ENCODE assay signal across 8 cellular contexts in the genomic region with DNA sequence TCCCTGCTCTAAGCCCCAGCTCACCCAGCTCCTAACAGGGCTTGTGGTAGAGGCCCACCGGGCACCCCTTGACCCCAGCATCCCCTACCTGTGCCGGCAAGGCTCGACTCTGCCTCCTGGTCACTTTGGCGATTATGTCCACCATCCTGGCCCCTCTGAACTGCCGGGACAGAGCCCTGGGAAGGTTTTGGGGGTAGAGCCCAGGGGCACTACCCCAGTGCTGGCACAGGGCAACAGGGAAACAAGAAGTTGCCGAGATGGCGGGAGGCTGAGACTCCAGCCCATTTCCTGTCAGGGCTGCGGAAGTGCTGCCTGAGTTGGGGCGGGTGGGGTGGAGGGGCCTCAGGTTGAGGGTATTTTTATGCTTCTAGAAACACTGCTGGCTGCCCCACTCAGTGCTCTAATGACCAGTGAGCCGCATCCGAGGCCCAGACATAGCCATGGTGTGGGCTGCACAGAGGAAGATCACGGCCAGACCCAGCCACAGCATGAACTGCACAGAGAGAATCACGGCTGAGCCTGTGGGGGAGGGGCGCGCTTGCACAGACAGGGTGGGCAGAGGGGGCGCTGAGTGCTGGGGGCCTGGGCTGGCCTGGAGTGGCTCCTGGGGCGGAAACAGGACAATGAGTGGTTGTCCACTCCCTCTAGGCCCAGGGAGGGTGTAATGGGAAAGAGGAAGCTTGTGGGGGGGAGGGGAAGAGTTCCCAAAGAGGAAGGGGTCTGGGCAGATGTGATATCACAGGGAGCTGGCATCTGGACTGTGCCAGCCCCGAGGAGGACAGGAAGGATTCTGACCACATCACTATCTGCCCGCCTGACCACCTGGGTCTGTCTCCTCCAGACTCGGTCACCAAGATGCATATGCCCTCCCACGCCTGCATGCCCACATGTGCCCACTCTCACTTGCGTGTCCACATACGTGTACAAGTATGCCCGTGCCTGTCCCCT. TPM values are rescaled to one million over a fixed set of nuclear protein-coding genes. Genes with fewer than 3 reads are reported as not detected.
DNase-seq lines count a peak whose midpoint lies in the region; ATAC-seq and TF ChIP-seq lines count a peak whose summit lies in the region.
"Had no signal": no experiment of that assay in that cellular context is flagged by ENCODE, and none has a peak within 500 bp of the region (broad histone marks: within the 10 kb centered on the region; RNA-seq: fewer than 3 reads in every experiment).

No MANE protein-coding gene starts in this region.

- CTCF ChIA-PET in activated CD4-positive, alpha-beta T cell treated with anti-CD3 and anti-CD28 coated beads, Interleukin-2, amount 10 ng/mL, durations not matched to agents 7 days and 5 days (lab: Charles Lee): interaction anchor here (1.2 to 1.8 kb wide), 6 partner anchors 10 to 261 kb away, joined by 3 to 7 read pairs (median 4); partner anchors contain the start of gene HEXIM1

- TF ChIP-seq EP300 in gastroesophageal sphincter (IDR thresholded peaks at IDR 0.05): no peak

- DNase-seq in HL-60 (ENCODE audit: low read depth in 1 of 2, low spot score in 1 of 2): peak; percentile 80 to 83
- peak; percentile 71 for DNase-seq in activated CD4-positive, alpha-beta T cell treated with anti-CD3 and anti-CD28 coated beads, Interleukin-2, amount 10 ng/mL, durations not matched to agents 7 days and 5 days
- DNase-seq in stimulated activated CD4-positive, alpha-beta T cell treated with anti-CD3 and anti-CD28 coated beads, Interleukin-1b, Interleukin-23, amount 100 ng/mL, for 48 hours: peak; percentile 59
- no peak for DNase-seq in dedifferentiated amniotic fluid mesenchymal stem cell (ENCODE audit: extremely low spot score)
- no peak for DNase-seq in NCI-H1436 (lab: John Stamatoyannopoulos, UW)
- no peak for DNase-seq in HuH-7 (ENCODE audit: low spot score)

- peak overlapping the region; percentile 98 for H3K27ac Mint-ChIP-seq in activated CD4-positive, alpha-beta T cell treated with anti-CD3 and anti-CD28 coated beads, Interleukin-2, amount 10 ng/mL, durations not matched to agents 7 days and 5 days

- no peaks in the 10 kb centered on the region for H3K9me3 ChIP-seq in gastroesophageal sphincter

- H3K27me3 Mint-ChIP-seq in activated CD4-positive, alpha-beta T cell treated with anti-CD3 and anti-CD28 coated beads, Interleukin-2, amount 10 ng/mL, durations not matched to agents 7 days and 5 days: no peaks in the 10 kb centered on the region

- POLR2A ChIA-PET in activated CD4-positive, alpha-beta T cell treated with anti-CD3 and anti-CD28 coated beads, Interleukin-2, amount 10 ng/mL, durations not matched to agents 7 days and 5 days (lab: Charles Lee): no interaction called here

- H3K36me3 Mint-ChIP-seq in activated CD4-positive, alpha-beta T cell treated with anti-CD3 and anti-CD28 coated beads, Interleukin-2, amount 10 ng/mL, durations not matched to agents 7 days and 5 days (ENCODE audit: low read depth): peaks cover 28% of the 10 kb centered on the region

- TF ChIP-seq POLR2A in gastroesophageal sphincter (IDR thresholded peaks at IDR 0.05): no peak

- H3K36me3 ChIP-seq in gastroesophageal sphincter: peaks cover 0 to 5% of the 10 kb centered on the region in 2 donors

- H3K4me3 ChIP-seq in HL-60 (replicated peaks; ENCODE audit: insufficient read depth, low read length) (peak overlapping the region; percentile 85), gastroesophageal sphincter (peak overlapping the region in 1 of 2 donors; percentile 43)
- H3K4me3 ChIP-seq: SK-N-MC had no signal

- ATAC-seq in gastroesophageal sphincter: peak; percentile 31

- peaks cover 0 to 27% (median 7%) of the 10 kb centered on the region in 3 donors for H3K4me1 ChIP-seq in gastroesophageal sphincter

- H3K27ac ChIP-seq in HL-60 (replicated peaks) (peak overlapping the region; percentile 94), gastroesophageal sphincter (peak overlapping the region in 3 of 4 donors; percentile 55 to 71 (median 65))
- H3K27ac ChIP-seq: SK-N-MC had no signal

- peaks cover 60% of the 10 kb centered on the region for H3K4me1 Mint-ChIP-seq in activated CD4-positive, alpha-beta T cell treated with anti-CD3 and anti-CD28 coated beads, Interleukin-2, amount 10 ng/mL, durations not matched to agents 7 days and 5 days

- TF ChIP-seq CTCF in HL-60 (IDR thresholded peaks at IDR 0.05; ENCODE audit: insufficient read depth, low read length) (no peak), gastroesophageal sphincter (IDR thresholded peaks at IDR 0.05) (no peak)

- WGBS in gastroesophageal sphincter (ENCODE audit: low coverage in 1 of 2), 2 donors: 92% methylated on average over 7 of the region's 24 CpGs; no CpG with 5 or more reads in 1 of the 2 donors

- no peaks in the 10 kb centered on the region for H3K9me3 Mint-ChIP-seq in activated CD4-positive, alpha-beta T cell treated with anti-CD3 and anti-CD28 coated beads, Interleukin-2, amount 10 ng/mL, durations not matched to agents 7 days and 5 days

- H3K27me3 ChIP-seq in HL-60 (ENCODE audit: insufficient read depth, poor library complexity, severe bottlenecking) (no peaks in the 10 kb centered on the region), gastroesophageal sphincter (peaks cover 10% of the 10 kb centered on the region)

- H3K4me3 Mint-ChIP-seq in activated CD4-positive, alpha-beta T cell treated with anti-CD3 and anti-CD28 coated beads, Interleukin-2, amount 10 ng/mL, durations not matched to agents 7 days and 5 days: peak overlapping the region; percentile 95

RNA-seq across cellular contexts. Expression of gene ARHGAP27, which starts 22.3 kb away (rescaled TPM):
- total RNA-seq in activated CD4-positive, alpha-beta T cell treated with anti-CD3 and anti-CD28 coated beads, Interleukin-2, amount 10 ng/mL, durations not matched to agents 7 days and 5 days: 10 to 100 TPM; 85.3 to 93.5 TPM
- 10 to 100 TPM; 11.6 to 18.1 (median 12.8) TPM for total RNA-seq in gastroesophageal sphincter

Comparison
In these comparisons a context has a peak if more than half of its experiments do, and no peak if none do; other contexts are left out.
1. DNase-seq: peak in HL-60 (2 of 2), activated CD4-positive, alpha-beta T cell treated with anti-CD3 and anti-CD28 coated beads, Interleukin-2, amount 10 ng/mL, durations not matched to agents 7 days and 5 days (single experiment) and stimulated activated CD4-positive, alpha-beta T cell treated with anti-CD3 and anti-CD28 coated beads, Interleukin-1b, Interleukin-23, amount 100 ng/mL, for 48 hours (single experiment); none in dedifferentiated amniotic fluid mesenchymal stem cell (single experiment), NCI-H1436 (single experiment) and HuH-7 (single experiment).
2. RNA of gene ARHGAP27, which starts 22.3 kb away (total RNA-seq): 85.3 to 93.5 TPM in activated CD4-positive, alpha-beta T cell treated with anti-CD3 and anti-CD28 coated beads, Interleukin-2, amount 10 ng/mL, durations not matched to agents 7 days and 5 days; 11.6 to 18.1 TPM in gastroesophageal sphincter; every median in the first group is over 4 times any median in the second.